In genomic region chr15:73781038-73781925, GRCh38 we compare ENCODE assay signal across 11 cellular contexts. TPM values are rescaled to one million over a fixed set of nuclear protein-coding genes. Genes with fewer than 3 reads are reported as not detected.
DNase-seq lines count a peak whose midpoint lies in the region; ATAC-seq and TF ChIP-seq lines count a peak whose summit lies in the region.
"Had no signal": no experiment of that assay in that cellular context is flagged by ENCODE, and none has a peak within 500 bp of the region (broad histone marks: within the 10 kb centered on the region; RNA-seq: fewer than 3 reads in every experiment).

No MANE protein-coding gene starts in this region.

- H3K4me1 ChIP-seq in DND-41 (ENCODE audit: insufficient read depth, low read length) = no peaks in the 10 kb centered on the region
- H3K4me1 ChIP-seq in adrenal gland (replicated peaks in 1 of 2) = no peaks in the 10 kb centered on the region
- H3K4me1 ChIP-seq in left lung = no peaks in the 10 kb centered on the region

- H3K36me3 ChIP-seq in DND-41 (ENCODE audit: insufficient read depth, low read length) = no peaks in the 10 kb centered on the region
- no peaks in the 10 kb centered on the region for H3K36me3 ChIP-seq in adrenal gland (replicated peaks in 1 of 2)
- H3K36me3 ChIP-seq in left lung = no peaks in the 10 kb centered on the region
- H3K36me3 ChIP-seq: esophagus muscularis mucosa, thoracic aorta had no signal

- ATAC-seq in DND-41 (ENCODE audit: insufficient read depth, low read depth) = no peak
- peak; percentile 50 for ATAC-seq in left lung
- no peak for ATAC-seq in GM19452 (IDR thresholded peaks at IDR 0.05; ENCODE audit: unreplicated experiment)

- no peak overlapping the region for H3K4me2 ChIP-seq in DND-41 (ENCODE audit: insufficient read depth, low read length)
- H3K4me2 ChIP-seq: KMS-11 had no signal

- TF ChIP-seq CTCF in DND-41 (IDR thresholded peaks at IDR 0.05; ENCODE audit: borderline replicate concordance, extremely low read depth, low read length, poor library complexity, severe bottlenecking) (peak; percentile 41), adrenal gland (IDR thresholded peaks at IDR 0.05) (peak; percentile 20 to 50 (median 48)), left lung (IDR thresholded peaks at IDR 0.05) (no peak)

- H3K27me3 ChIP-seq in DND-41 (ENCODE audit: insufficient read depth, low read length, poor library complexity) = peaks cover 5% of the 10 kb centered on the region
- H3K27me3 ChIP-seq in adrenal gland = no peaks in the 10 kb centered on the region
- no peaks in the 10 kb centered on the region for H3K27me3 ChIP-seq in left lung
- H3K27me3 ChIP-seq: esophagus muscularis mucosa had no signal

- no peaks in the 10 kb centered on the region for H3K79me2 ChIP-seq in DND-41 (ENCODE audit: insufficient read depth, low read length)

- H2AFZ ChIP-seq in DND-41 (ENCODE audit: low read depth, low read length) = no peak overlapping the region

- H3K4me3 ChIP-seq in DND-41 (ENCODE audit: low read depth in 1 of 2, low read length in 2 of 2) (no peak overlapping the region), adrenal gland (no peak overlapping the region), left lung (no peak overlapping the region)
- H3K4me3 ChIP-seq: esophagus muscularis mucosa, thoracic aorta had no signal

- DNase-seq in DND-41 (no peak), HuH-7.5 (ENCODE audit: low spot score) (peak; percentile 45), adrenal gland (peak; percentile 45 to 73 (median 64)), left lung (no peak), NCI-H2107 treated with DMSO at 0.1 percent for 48 hours (lab: John Stamatoyannopoulos, UW; ENCODE audit: unreplicated experiment) (no peak), NCI-H2196 treated with DMSO at 0.1 percent for 48 hours (lab: John Stamatoyannopoulos, UW; ENCODE audit: unreplicated experiment) (no peak), NCI-H128 (lab: John Stamatoyannopoulos, UW; ENCODE audit: unreplicated experiment) (no peak)

- no peak for TF ChIP-seq POLR2A in adrenal gland (IDR thresholded peaks at IDR 0.05)

- H4K20me1 ChIP-seq in DND-41 (ENCODE audit: insufficient read depth, low read length) = no peaks in the 10 kb centered on the region; the same call in 1 of the 2 replicates

- no peak overlapping the region for H3K9ac ChIP-seq in DND-41 (ENCODE audit: low read depth, low read length)
- H3K9ac ChIP-seq: KMS-11 had no signal

- 41 to 55% (median 50%) methylated on average over 7 to 8 of the region's 8 CpGs for WGBS in adrenal gland, 4 donors

- no peak overlapping the region for H3K27ac ChIP-seq in DND-41 (ENCODE audit: low read length)
- no peak overlapping the region for H3K27ac ChIP-seq in adrenal gland
- H3K27ac ChIP-seq in left lung = no peak overlapping the region
- H3K27ac ChIP-seq: esophagus muscularis mucosa, KMS-11, thoracic aorta had no signal

- intact Hi-C loops in adrenal gland (cut with DNase I) (no loop called here), left lung (cut with DNase I) (no loop called here)

- H3K9me3 ChIP-seq in DND-41 (ENCODE audit: insufficient read depth, low read length, severe bottlenecking) (no peaks in the 10 kb centered on the region), adrenal gland (replicated peaks in 1 of 3) (no peaks in the 10 kb centered on the region), left lung (no peaks in the 10 kb centered on the region)
- H3K9me3 ChIP-seq: esophagus muscularis mucosa, thoracic aorta had no signal

RNA-seq across cellular contexts. Expression of gene INSYN1, which starts 28.1 kb away (rescaled TPM):
- total RNA-seq in adrenal gland (1 to 10 TPM; 1.6 to 6.1 (median 3.7) TPM), left lung (10 to 100 TPM in 1 of 2 donors, 1 to 10 TPM in 1; 2.8 to 10.4 TPM)
- 10 to 100 TPM in 2 of 3 donors, under 1 TPM in 1; 0.68 to 19.5 (median 10.3) TPM for polyA plus RNA-seq in adrenal gland

Comparison
In these comparisons a context has a peak if more than half of its experiments do, and no peak if none do; other contexts are left out.
1. DNase-seq: peak in HuH-7.5 (single experiment) and adrenal gland (7 of 7); none in DND-41 (single experiment), left lung (0 of 2), NCI-H2107 treated with DMSO at 0.1 percent for 48 hours (single experiment), NCI-H2196 treated with DMSO at 0.1 percent for 48 hours (single experiment) and NCI-H128 (single experiment).
2. CTCF ChIP-seq: peak in DND-41 (single experiment) and adrenal gland (6 of 6); none in left lung (0 of 2).